ENCODE assay signal across 9 cellular contexts in genomic region chr2:236661064-236661761, GRCh38.
DNase-seq lines count a peak whose midpoint lies in the region; ATAC-seq and TF ChIP-seq lines count a peak whose summit lies in the region.
"Had no signal": no experiment of that assay in that cellular context is flagged by ENCODE, and none has a peak within 500 bp of the region (broad histone marks: within the 10 kb centered on the region; RNA-seq: fewer than 3 reads in every experiment).

No MANE protein-coding gene starts in this region.

- H3K4me3 ChIP-seq in fibroblast of pulmonary artery (replicated peaks; ENCODE audit: low read depth, low read length), result no peak overlapping the region
- H3K4me3 ChIP-seq in testis, result no peak overlapping the region
- H3K4me3 ChIP-seq: colonic mucosa had no signal

- H3K27me3 Mint-ChIP-seq in osteocyte (ENCODE audit: unreplicated experiment), result no peaks in the 10 kb centered on the region

- H3K4me3 Mint-ChIP-seq in osteocyte (ENCODE audit: unreplicated experiment), result no peak overlapping the region

- no peak for TF ChIP-seq POLR2A in testis (IDR thresholded peaks at IDR 0.05)

- no peaks in the 10 kb centered on the region for H3K27me3 ChIP-seq in testis
- H3K27me3 ChIP-seq: colonic mucosa had no signal

- H3K36me3 Mint-ChIP-seq in osteocyte (ENCODE audit: unreplicated experiment), result no peaks in the 10 kb centered on the region

- peak overlapping the region; percentile 76 for H3K27ac Mint-ChIP-seq in osteocyte (ENCODE audit: unreplicated experiment)

- H3K4me1 ChIP-seq in testis, result peaks cover 13% of the 10 kb centered on the region
- H3K4me1 ChIP-seq: colonic mucosa had no signal

- ATAC-seq in HG03175 (IDR thresholded peaks at IDR 0.05; ENCODE audit: unreplicated experiment), result no peak

- intact Hi-C loops in testis (cut with DNase I; ENCODE audit: low total_unique reads), result no loop called here

- no peak for TF ChIP-seq CTCF in C4-2B (conservative IDR thresholded peaks at IDR 0.05)
- no peak for TF ChIP-seq CTCF in fibroblast of pulmonary artery (IDR thresholded peaks at IDR 0.05; ENCODE audit: low read length, missing control alignments)
- TF ChIP-seq CTCF in osteocyte (IDR thresholded peaks at IDR 0.05), result no peak
- no peak for TF ChIP-seq CTCF in testis (IDR thresholded peaks at IDR 0.05)

- H3K9me3 Mint-ChIP-seq in osteocyte (ENCODE audit: unreplicated experiment), result peaks cover 2% of the 10 kb centered on the region

- DNase-seq in RPMI7951 (ENCODE audit: low read depth), result peak; percentile 57
- DNase-seq in fibroblast of pulmonary artery (ENCODE audit: low read depth), result peak; percentile 25
- no peak for DNase-seq in osteocyte (ENCODE audit: extremely low spot score, unreplicated experiment)
- DNase-seq in testis, result no peak
- no peak for DNase-seq in pons (ENCODE audit: low spot score)
- no peak for DNase-seq in midbrain (lab: John Stamatoyannopoulos, UW)
- DNase-seq: colonic mucosa had no signal

- H3K9me3 ChIP-seq in testis, result no peaks in the 10 kb centered on the region
- H3K9me3 ChIP-seq: colonic mucosa had no signal

- no peaks in the 10 kb centered on the region for H3K36me3 ChIP-seq in testis (ENCODE audit: low read depth, missing control alignments)
- H3K36me3 ChIP-seq: colonic mucosa had no signal

- H3K27ac ChIP-seq in C4-2B, result peak overlapping the region; percentile 62
- no peak overlapping the region for H3K27ac ChIP-seq in testis
- H3K27ac ChIP-seq: colonic mucosa had no signal

- peaks cover 46% of the 10 kb centered on the region for H3K4me1 Mint-ChIP-seq in osteocyte (ENCODE audit: unreplicated experiment)

- 50 to 52% methylated on average over 4 of the region's 4 CpGs for WGBS in testis, 2 donors

Comparison
In these comparisons a context has a peak if more than half of its experiments do, and no peak if none do; other contexts are left out.
1. DNase-seq: peak in RPMI7951 (single experiment) and fibroblast of pulmonary artery (single experiment); none in osteocyte (single experiment), testis (single experiment), pons (single experiment) and midbrain (single experiment).